In genomic region chr6:7267071-7267470, GRCh38 we compare ENCODE assay signal across 29 cellular contexts. TPM values are rescaled to one million over a fixed set of nuclear protein-coding genes. Genes with fewer than 3 reads are reported as not detected.
A peak's percentile ranks its signal among the peaks of the same experiment; 100 is the strongest.
DNase-seq lines count a peak whose midpoint lies in the region; ATAC-seq and TF ChIP-seq lines count a peak whose summit lies in the region.
"Had no signal": no experiment of that assay in that cellular context is flagged by ENCODE, and none has a peak within 500 bp of the region (broad histone marks: within the 10 kb centered on the region; RNA-seq: fewer than 3 reads in every experiment).

No MANE protein-coding gene starts in this region.

- 89% methylated on average over 8 of the region's 8 CpGs; no CpG with 5 or more reads in 1 of the 2 experiments for WGBS in IMR-90 (ENCODE audit: extremely low coverage in 2 of 2, insufficient read length in 1 of 2), 2 experiments
- 91 to 100% (median 95%) methylated on average over 6 to 8 of the region's 8 CpGs for WGBS in spleen, 5 donors
- WGBS in esophagus squamous epithelium, 2 donors: 29% methylated on average over 2 of the region's 8 CpGs; no CpG with 5 or more reads in 1 of the 2 donors

- intact Hi-C loops in MCF 10A (cut with micrococcal nuclease) (loop anchor here (5.0 kb wide), 1 partner anchor 590 kb away; no protein-coding TSS in a partner anchor), breast epithelium (cut with DNase I; ENCODE audit: low total_unique reads) (no loop called here), IMR-90 (cut with micrococcal nuclease) (no loop called here), spleen (cut with DNase I; ENCODE audit: low total_unique reads) (no loop called here), esophagus squamous epithelium (cut with DNase I) (no loop called here), Caco-2 (cut with micrococcal nuclease; ENCODE audit: unreplicated experiment) (no loop called here)

- no peak overlapping the region for H4K8ac ChIP-seq in IMR-90 (ENCODE audit: low read depth in 2 of 2, low read length in 2 of 2)

- no peak overlapping the region for H2BK5ac ChIP-seq in IMR-90 (ENCODE audit: low read depth, low read length, poor library complexity, severe bottlenecking)

- CTCF ChIA-PET in MCF 10A (lab: Yijun Ruan, JAX) (interaction anchor here (2.3 kb wide), 1 partner anchor 9 kb away, joined by 11 read pairs; no protein-coding TSS in a partner anchor), IMR-90 (lab: Yijun Ruan, JAX) (no interaction called here), Caco-2 (lab: Charles Lee) (no interaction called here)

- H2BK20ac ChIP-seq in IMR-90 (ENCODE audit: low read depth, low read length): no peak overlapping the region

- ATAC-seq in IMR-90 (ENCODE audit: low read depth): no peak
- ATAC-seq: gastrocnemius medialis, T-helper 17 cell had no signal

- no peak overlapping the region for H2AK9ac ChIP-seq in IMR-90 (replicated peaks; ENCODE audit: low read depth, low read length, poor library complexity)

- no peak overlapping the region for H3K4me2 ChIP-seq in IMR-90 (ENCODE audit: low read depth, low read length)

- H3K9ac ChIP-seq in IMR-90 (ENCODE audit: low read depth, low read length): no peak overlapping the region
- H3K9ac ChIP-seq: parathyroid adenoma had no signal

- TF ChIP-seq POLR2A in breast epithelium (IDR thresholded peaks at IDR 0.05) (no peak), IMR-90 (IDR thresholded peaks at IDR 0.05; ENCODE audit: low read depth, low read length) (no peak), spleen (IDR thresholded peaks at IDR 0.05) (no peak), esophagus squamous epithelium (IDR thresholded peaks at IDR 0.05) (no peak)

- no peak overlapping the region for H3K18ac ChIP-seq in IMR-90 (ENCODE audit: low read depth, low read length)

- H3K23ac ChIP-seq in IMR-90 (ENCODE audit: low read depth, low read length): no peak overlapping the region

- H3K9me3 ChIP-seq in breast epithelium: no peaks in the 10 kb centered on the region
- H3K9me3 ChIP-seq in IMR-90 (ENCODE audit: control insufficient read depth, insufficient read depth, low read length): peaks cover 5% of the 10 kb centered on the region
- H3K9me3 ChIP-seq in spleen: peaks cover 0 to 8% (median 0%) of the 10 kb centered on the region in 8 donors
- H3K9me3 ChIP-seq in esophagus squamous epithelium: no peaks in the 10 kb centered on the region
- H3K9me3 ChIP-seq in Caco-2: no peaks in the 10 kb centered on the region
- H3K9me3 ChIP-seq: gastrocnemius medialis, testis had no signal

- peaks cover 7% of the 10 kb centered on the region; the same call in 1 of the 2 replicates for H3K9me1 ChIP-seq in IMR-90 (ENCODE audit: insufficient read depth, low read length)

- H3K27me3 ChIP-seq in breast epithelium (no peaks in the 10 kb centered on the region), IMR-90 (ENCODE audit: control insufficient read depth, insufficient read depth, low read length) (no peaks in the 10 kb centered on the region), spleen (replicated peaks in 1 of 7) (no peaks in the 10 kb centered on the region), esophagus squamous epithelium (no peaks in the 10 kb centered on the region), Caco-2 (replicated peaks; ENCODE audit: control insufficient read depth, insufficient read depth, low read length) (no peaks in the 10 kb centered on the region)
- H3K27me3 ChIP-seq: gastrocnemius medialis, testis had no signal

- H2AFZ ChIP-seq in IMR-90 (replicated peaks; ENCODE audit: low read length, poor library complexity): peak overlapping the region; percentile 16
- H2AFZ ChIP-seq: parathyroid adenoma had no signal

- H3K79me1 ChIP-seq in IMR-90 (ENCODE audit: low read depth in 1 of 2, low read length in 2 of 2): no peaks in the 10 kb centered on the region

- H4K5ac ChIP-seq in IMR-90 (ENCODE audit: low read depth, low read length): no peak overlapping the region

- H3K4me3 Mint-ChIP-seq in MCF 10A (ENCODE audit: unreplicated experiment) (no peak overlapping the region), Caco-2 (ENCODE audit: unreplicated experiment) (no peak overlapping the region)
- no peak overlapping the region for H3K4me3 Mint-ChIP-seq in T-helper 2 cell treated with Interferon-gamma antibody and Interleukin-4, amounts not matched to agents 5 μg/mL and 100 μg/mL, for 36 hours
- H3K4me3 Mint-ChIP-seq: activated CD4-positive, alpha-beta memory T cell treated with anti-CD3 and anti-CD28 coated beads, Interleukin-2, amount 10 ng/mL, durations not matched to agents 7 days and 5 days; activated naive CD8-positive, alpha-beta T cell; CD8-positive, alpha-beta memory T cell; central memory CD8-positive, alpha-beta T cell; nephron; stimulated activated naive CD8-positive, alpha-beta T cell treated with anti-CD3 and anti-CD28 coated beads, Interleukin-15, Interleukin-2, amounts not matched to agents 100 ng/mL and 50 ng/mL, for 24 hours; T-helper 17 cell had no signal

- no peak overlapping the region for H3K27ac ChIP-seq in breast epithelium
- no peak overlapping the region for H3K27ac ChIP-seq in IMR-90 (ENCODE audit: insufficient read depth, low read length)
- H3K27ac ChIP-seq in epithelial cell of prostate: peak overlapping the region; percentile 68
- H3K27ac ChIP-seq in spleen: no peak overlapping the region
- H3K27ac ChIP-seq in esophagus squamous epithelium: peak overlapping the region in 1 of 4 donors; percentile 83
- H3K27ac ChIP-seq: gastrocnemius medialis, parathyroid adenoma, testis had no signal

- H3K4me1 ChIP-seq in breast epithelium (no peaks in the 10 kb centered on the region), IMR-90 (ENCODE audit: control insufficient read depth, insufficient read depth, low read length) (peaks cover 4% of the 10 kb centered on the region), spleen (peaks cover 0 to 41% (median 14%) of the 10 kb centered on the region in 6 donors), esophagus squamous epithelium (peaks cover 2 to 38% (median 7%) of the 10 kb centered on the region in 3 donors), Caco-2 (no peaks in the 10 kb centered on the region; the same call in 1 of the 2 replicates)
- H3K4me1 ChIP-seq: gastrocnemius medialis, testis had no signal

- H2BK120ac ChIP-seq in IMR-90 (ENCODE audit: low read depth, low read length): no peak overlapping the region

- no peaks in the 10 kb centered on the region for H4K20me1 ChIP-seq in IMR-90 (ENCODE audit: insufficient read depth, low read length)

- no peak overlapping the region for H3K4ac ChIP-seq in IMR-90 (ENCODE audit: low read depth, low read length)

- H3K9me3 Mint-ChIP-seq in MCF 10A (ENCODE audit: unreplicated experiment) (no peaks in the 10 kb centered on the region), Caco-2 (ENCODE audit: unreplicated experiment) (no peaks in the 10 kb centered on the region)
- no peaks in the 10 kb centered on the region for H3K9me3 Mint-ChIP-seq in T-helper 2 cell treated with Interferon-gamma antibody and Interleukin-4, amounts not matched to agents 5 μg/mL and 100 μg/mL, for 36 hours
- H3K9me3 Mint-ChIP-seq: central memory CD8-positive, alpha-beta T cell; nephron; stimulated activated naive CD8-positive, alpha-beta T cell treated with anti-CD3 and anti-CD28 coated beads, Interleukin-15, Interleukin-2, amounts not matched to agents 100 ng/mL and 50 ng/mL, for 24 hours had no signal

- H3K4me1 Mint-ChIP-seq in MCF 10A (ENCODE audit: insufficient read depth, unreplicated experiment): peaks cover 25% of the 10 kb centered on the region
- H3K4me1 Mint-ChIP-seq in Caco-2 (ENCODE audit: low read depth, unreplicated experiment): peaks cover 9% of the 10 kb centered on the region
- peaks cover 3% of the 10 kb centered on the region for H3K4me1 Mint-ChIP-seq in T-helper 2 cell treated with Interferon-gamma antibody and Interleukin-4, amounts not matched to agents 5 μg/mL and 100 μg/mL, for 36 hours (ENCODE audit: low read depth)

- no peak for TF ChIP-seq CTCF in MCF 10A (IDR thresholded peaks at IDR 0.05; ENCODE audit: unreplicated experiment)
- no peak for TF ChIP-seq CTCF in breast epithelium (IDR thresholded peaks at IDR 0.05)
- no peak for TF ChIP-seq CTCF in IMR-90 (conservative IDR thresholded peaks at IDR 0.05; ENCODE audit: low read depth, low read length)
- no peak for TF ChIP-seq CTCF in spleen (IDR thresholded peaks at IDR 0.05 in 8 of 11, conservative IDR thresholded peaks at IDR 0.05 in 3 of 11)
- no peak for TF ChIP-seq CTCF in esophagus squamous epithelium (IDR thresholded peaks at IDR 0.05)
- TF ChIP-seq CTCF in Caco-2 (IDR thresholded peaks at IDR 0.05; ENCODE audit: insufficient read depth in 1 of 2, low read depth in 1 of 2, low read length in 1 of 2, severe bottlenecking in 1 of 2, unreplicated experiment in 1 of 2): no peak

- no peak overlapping the region for H2BK15ac ChIP-seq in IMR-90 (ENCODE audit: low read depth, low read length)

- H3K4me3 ChIP-seq in breast epithelium (no peak overlapping the region), IMR-90 (ENCODE audit: insufficient read depth, low read depth, low read length) (no peak overlapping the region), spleen (no peak overlapping the region), esophagus squamous epithelium (no peak overlapping the region), Caco-2 (ENCODE audit: low read depth, low read length) (no peak overlapping the region)
- H3K4me3 ChIP-seq: gastrocnemius medialis, GM12878, smooth muscle cell, testis had no signal

- H3K36me3 ChIP-seq in breast epithelium (no peaks in the 10 kb centered on the region), IMR-90 (ENCODE audit: control insufficient read depth, insufficient read depth, low read length) (no peaks in the 10 kb centered on the region), spleen (no peaks in the 10 kb centered on the region), esophagus squamous epithelium (no peaks in the 10 kb centered on the region), Caco-2 (ENCODE audit: control insufficient read depth, insufficient read depth, low read length) (no peaks in the 10 kb centered on the region)
- H3K36me3 ChIP-seq: gastrocnemius medialis had no signal

- peak overlapping the region; percentile 41 for H3K27ac Mint-ChIP-seq in MCF 10A (ENCODE audit: low read depth, unreplicated experiment)
- no peak overlapping the region for H3K27ac Mint-ChIP-seq in Caco-2 (ENCODE audit: unreplicated experiment)
- H3K27ac Mint-ChIP-seq in T-helper 2 cell treated with Interferon-gamma antibody and Interleukin-4, amounts not matched to agents 5 μg/mL and 100 μg/mL, for 36 hours: no peak overlapping the region
- H3K27ac Mint-ChIP-seq: activated CD4-positive, alpha-beta memory T cell treated with anti-CD3 and anti-CD28 coated beads, Interleukin-2, amount 10 ng/mL, durations not matched to agents 7 days and 5 days; activated naive CD8-positive, alpha-beta T cell; activated T-helper 2 cell treated with anti-CD3 and anti-CD28 coated beads, Interferon-gamma antibody, Interleukin-2, Interleukin-4, amounts not matched to agents 10 μg/mL and 5 μg/mL and 100 μg/mL, durations not matched to agents 14 hours and 24 hours and 36 hours; nephron; stimulated activated naive CD8-positive, alpha-beta T cell treated with anti-CD3 and anti-CD28 coated beads, Interleukin-15, Interleukin-2, amounts not matched to agents 100 ng/mL and 50 ng/mL, for 24 hours; T-helper 17 cell had no signal

- no peak overlapping the region for H3K56ac ChIP-seq in IMR-90 (ENCODE audit: extremely low read depth, insufficient read depth, low read length)

- no peak for DNase-seq in MCF 10A (ENCODE audit: unreplicated experiment)
- no peak for DNase-seq in breast epithelium (ENCODE audit: low spot score in 2 of 2)
- no peak for DNase-seq in IMR-90
- no peak for DNase-seq in epithelial cell of prostate (ENCODE audit: low read depth, low spot score)
- DNase-seq in spleen: peak; percentile 69
- no peak for DNase-seq in esophagus squamous epithelium (lab: John Stamatoyannopoulos, UW)
- no peak for DNase-seq in Caco-2
- DNase-seq in T-helper 2 cell treated with Interferon-gamma antibody and Interleukin-4, amounts not matched to agents 5 μg/mL and 100 μg/mL, for 36 hours (ENCODE audit: low spot score): no peak
- DNase-seq: activated CD4-positive, alpha-beta memory T cell treated with anti-CD3 and anti-CD28 coated beads, Interleukin-2, amount 10 ng/mL, durations not matched to agents 7 days and 5 days; activated CD4-positive, alpha-beta T cell treated with anti-CD3 and anti-CD28 coated beads for 1 hour; activated T-cell treated with anti-CD3 and anti-CD28 coated beads for 4 hours; CD8-positive, alpha-beta memory T cell; DMS153; gastrocnemius medialis; NCI-H1417 treated with DMSO at 0.1 percent for 48 hours; NCI-H2081; NCI-H524 treated with DMSO at 0.1 percent for 48 hours; retina; SHP77; T-helper 17 cell had no signal

- H2AK5ac ChIP-seq in IMR-90 (ENCODE audit: low read depth, low read length): peak overlapping the region; percentile 78; the same call in 1 of the 2 replicates

- POLR2A ChIA-PET in MCF 10A (lab: Yijun Ruan, JAX): interaction anchor here (0.8 to 1.4 kb wide), 5 partner anchors 9 to 349 kb away, joined by 3 to 5 read pairs (median 3); partner anchors contain the start of genes CAGE1 and RIOK1
- POLR2A ChIA-PET in IMR-90 (lab: Charles Lee; ENCODE audit: unreplicated experiment): no interaction called here
- POLR2A ChIA-PET in Caco-2 (lab: Charles Lee): no interaction called here

- in situ Hi-C loops in IMR-90 (cut with MboI; ENCODE audit: low sequenced_read_pairs): no loop called here

- dilution Hi-C loops in IMR-90 (cut with HindIII; ENCODE audit: low sequenced_read_pairs, unreplicated experiment): no loop called here

- H3K27me3 Mint-ChIP-seq in MCF 10A (ENCODE audit: insufficient read depth, unreplicated experiment) (no peaks in the 10 kb centered on the region), Caco-2 (ENCODE audit: insufficient read depth, unreplicated experiment) (no peaks in the 10 kb centered on the region)
- peaks cover 3% of the 10 kb centered on the region for H3K27me3 Mint-ChIP-seq in T-helper 2 cell treated with Interferon-gamma antibody and Interleukin-4, amounts not matched to agents 5 μg/mL and 100 μg/mL, for 36 hours (ENCODE audit: low read depth)
- H3K27me3 Mint-ChIP-seq: activated CD4-positive, alpha-beta memory T cell treated with anti-CD3 and anti-CD28 coated beads, Interleukin-2, amount 10 ng/mL, durations not matched to agents 7 days and 5 days had no signal

- no peak for TF ChIP-seq RAD21 in IMR-90 (IDR thresholded peaks at IDR 0.05; ENCODE audit: low read length)

- BruUV-seq in MCF 10A (replicated peaks; lab: Mats Ljungman, UMichigan) (no TSS peak), IMR-90 (replicated peaks; lab: Mats Ljungman, UMichigan) (no TSS peak), Caco-2 (replicated peaks; lab: Mats Ljungman, UMichigan) (no TSS peak)

- H3K36me3 Mint-ChIP-seq in MCF 10A (ENCODE audit: insufficient read depth, unreplicated experiment): no peaks in the 10 kb centered on the region
- H3K36me3 Mint-ChIP-seq in Caco-2 (ENCODE audit: insufficient read depth, unreplicated experiment): no peaks in the 10 kb centered on the region
- no peaks in the 10 kb centered on the region for H3K36me3 Mint-ChIP-seq in T-helper 2 cell treated with Interferon-gamma antibody and Interleukin-4, amounts not matched to agents 5 μg/mL and 100 μg/mL, for 36 hours (ENCODE audit: low read depth)

- H3K14ac ChIP-seq in IMR-90 (replicated peaks; ENCODE audit: low read depth, low read length): no peak overlapping the region

- H4K91ac ChIP-seq in IMR-90 (ENCODE audit: insufficient read depth, low read depth, low read length): no peak overlapping the region; the same call in 1 of the 2 replicates

RNA-seq across cellular contexts. Expression of gene SSR1, which starts 45.9 kb away (rescaled TPM):
- total RNA-seq in MCF 10A (2022) (318 and 396 TPM in 2 replicates), breast epithelium (10 to 100 TPM; 52.2 to 53.6 (median 53.4) TPM), IMR-90 (2012; rRNA removed) (120 and 213 TPM in 2 replicates), spleen (100 to 1,000 TPM in 4 of 7 donors, 10 to 100 TPM in 3; 70.7 to 132 (median 114) TPM), esophagus squamous epithelium (100 to 1,000 TPM in 1 of 4 donors, 10 to 100 TPM in 3; 39.5 to 122 (median 80.8) TPM), Caco-2 (2022) (136 and 150 TPM in 2 replicates)
- polyA plus RNA-seq in IMR-90 (2012; rRNA removed) (110 and 115 TPM in 2 replicates), spleen (10 to 100 TPM; 15.8 to 21.8 (median 20.9) TPM)
- 16.4 and 30.1 TPM in 2 replicates for polyA plus RNA-seq in IMR-90 (2012; cell fraction: cytosol; rRNA removed)
- 4.4 and 31.2 TPM in 2 replicates for polyA plus RNA-seq in IMR-90 (2012; cell fraction: nucleus; rRNA removed; ENCODE audit: low replicate concordance)
